In genomic region chr2:30428034-30428662, GRCh38 we compare ENCODE assay signal across 19 cellular contexts. TPM values are rescaled to one million over a fixed set of nuclear protein-coding genes. Genes with fewer than 3 reads are reported as not detected.
DNase-seq lines count a peak whose midpoint lies in the region; ATAC-seq and TF ChIP-seq lines count a peak whose summit lies in the region.
"Had no signal": no experiment of that assay in that cellular context is flagged by ENCODE, and none has a peak within 500 bp of the region (broad histone marks: within the 10 kb centered on the region; RNA-seq: fewer than 3 reads in every experiment).

No MANE protein-coding gene starts in this region.

- peak overlapping the region; percentile 30 to 38 for H3K4me3 Mint-ChIP-seq in activated T-cell treated with anti-CD3 and anti-CD28 coated beads, Interleukin-2, amount 50 U/mL, for 72 hours
- peak overlapping the region; percentile 48 for H3K4me3 Mint-ChIP-seq in activated naive CD8-positive, alpha-beta T cell treated with anti-CD3 and anti-CD28 coated beads, Interleukin-2, amount 50 U/mL, for 24 hours
- H3K4me3 Mint-ChIP-seq: CD14-positive monocyte; central memory CD8-positive, alpha-beta T cell had no signal

- H3K27me3 ChIP-seq in neutrophil, result no peaks in the 10 kb centered on the region
- H3K27me3 ChIP-seq in colonic mucosa, result no peaks in the 10 kb centered on the region
- H3K27me3 ChIP-seq: ascending aorta, gastroesophageal sphincter, pancreas, thyroid gland had no signal

- intact Hi-C loops in colonic mucosa (cut with DNase I), result no loop called here

- TF ChIP-seq CTCF in neutrophil (IDR thresholded peaks at IDR 0.05) (no peak), colonic mucosa (IDR thresholded peaks at IDR 0.05) (no peak)

- no peaks in the 10 kb centered on the region for H3K9me3 ChIP-seq in neutrophil
- no peaks in the 10 kb centered on the region for H3K9me3 ChIP-seq in colonic mucosa
- H3K9me3 ChIP-seq: ascending aorta, gastroesophageal sphincter, pancreas, thyroid gland had no signal

- H3K36me3 ChIP-seq in neutrophil, result no peaks in the 10 kb centered on the region
- H3K36me3 ChIP-seq in colonic mucosa, result no peaks in the 10 kb centered on the region
- H3K36me3 ChIP-seq: ascending aorta, gastroesophageal sphincter, pancreas, thyroid gland had no signal

- H3K4me3 ChIP-seq in neutrophil (ENCODE audit: low read depth in 1 of 2, low read length in 1 of 2), result no peak overlapping the region
- H3K4me3 ChIP-seq in colonic mucosa, result no peak overlapping the region
- H3K4me3 ChIP-seq: ascending aorta, gastroesophageal sphincter, pancreas, thyroid gland had no signal

- peak; percentile 36 to 54 for ATAC-seq in activated T-cell treated with anti-CD3 and anti-CD28 coated beads, Interleukin-2, amount 50 U/mL, for 72 hours (replicated peaks in 1 of 2)
- no peak for ATAC-seq in activated naive CD8-positive, alpha-beta T cell treated with anti-CD3 and anti-CD28 coated beads, Interleukin-2, amount 50 U/mL, for 24 hours
- no peak for ATAC-seq in GM21390 (IDR thresholded peaks at IDR 0.05; ENCODE audit: unreplicated experiment)
- ATAC-seq: esophagus mucosa, gastroesophageal sphincter, pancreas had no signal

- H3K27me3 Mint-ChIP-seq in activated T-cell treated with anti-CD3 and anti-CD28 coated beads, Interleukin-2, amount 50 U/mL, for 72 hours (ENCODE audit: low read depth), result no peaks in the 10 kb centered on the region
- no peaks in the 10 kb centered on the region for H3K27me3 Mint-ChIP-seq in activated naive CD8-positive, alpha-beta T cell treated with anti-CD3 and anti-CD28 coated beads, Interleukin-2, amount 50 U/mL, for 24 hours
- H3K27me3 Mint-ChIP-seq: central memory CD8-positive, alpha-beta T cell had no signal

- H3K9ac ChIP-seq in colonic mucosa (ENCODE audit: low read depth in 2 of 2, low read length in 2 of 2), result no peak overlapping the region

- peaks cover 0 to 2% of the 10 kb centered on the region in 2 donors for H3K9me3 Mint-ChIP-seq in activated T-cell treated with anti-CD3 and anti-CD28 coated beads, Interleukin-2, amount 50 U/mL, for 72 hours
- H3K9me3 Mint-ChIP-seq in activated naive CD8-positive, alpha-beta T cell treated with anti-CD3 and anti-CD28 coated beads, Interleukin-2, amount 50 U/mL, for 24 hours, result no peaks in the 10 kb centered on the region
- H3K9me3 Mint-ChIP-seq: central memory CD8-positive, alpha-beta T cell had no signal

- no peaks in the 10 kb centered on the region for H3K36me3 Mint-ChIP-seq in activated T-cell treated with anti-CD3 and anti-CD28 coated beads, Interleukin-2, amount 50 U/mL, for 72 hours (ENCODE audit: insufficient read depth in 2 of 2)
- no peaks in the 10 kb centered on the region for H3K36me3 Mint-ChIP-seq in activated naive CD8-positive, alpha-beta T cell treated with anti-CD3 and anti-CD28 coated beads, Interleukin-2, amount 50 U/mL, for 24 hours (ENCODE audit: low read depth)
- H3K36me3 Mint-ChIP-seq: CD14-positive monocyte had no signal

- peak overlapping the region; percentile 88 for H3K27ac Mint-ChIP-seq in activated T-cell treated with anti-CD3 and anti-CD28 coated beads, Interleukin-2, amount 50 U/mL, for 72 hours
- H3K27ac Mint-ChIP-seq in activated naive CD8-positive, alpha-beta T cell treated with anti-CD3 and anti-CD28 coated beads, Interleukin-2, amount 50 U/mL, for 24 hours, result peak overlapping the region; percentile 54
- H3K27ac Mint-ChIP-seq: CD14-positive monocyte had no signal

- peaks cover 17 to 22% of the 10 kb centered on the region in 2 experiments for H3K4me1 ChIP-seq in neutrophil (ENCODE audit: control insufficient read depth in 1 of 2, insufficient read depth in 1 of 2, low read depth in 1 of 2, low read length in 1 of 2)
- H3K4me1 ChIP-seq in colonic mucosa, result no peaks in the 10 kb centered on the region
- H3K4me1 ChIP-seq: pancreas, thyroid gland had no signal

- peaks cover 55% of the 10 kb centered on the region for H3K4me1 Mint-ChIP-seq in activated T-cell treated with anti-CD3 and anti-CD28 coated beads, Interleukin-2, amount 50 U/mL, for 72 hours (ENCODE audit: low read depth)
- peaks cover 41% of the 10 kb centered on the region for H3K4me1 Mint-ChIP-seq in activated naive CD8-positive, alpha-beta T cell treated with anti-CD3 and anti-CD28 coated beads, Interleukin-2, amount 50 U/mL, for 24 hours
- H3K4me1 Mint-ChIP-seq: central memory CD8-positive, alpha-beta T cell had no signal

- DNase-seq in activated T-cell treated with anti-CD3 and anti-CD28 coated beads, Interleukin-2, amount 50 U/mL, for 72 hours, result no peak
- DNase-seq in activated T-cell treated with anti-CD3 and anti-CD28 coated beads, Interleukin-2, amount 50 U/mL, for 48 hours, result no peak
- peak; percentile 27 for DNase-seq in OCI-M1 (lab: John Stamatoyannopoulos, UW)
- no peak for DNase-seq in activated naive CD8-positive, alpha-beta T cell treated with anti-CD3 and anti-CD28 coated beads, Interleukin-2, amount 50 U/mL, for 24 hours
- no peak for DNase-seq in MV-4-11 (lab: John Stamatoyannopoulos, UW)
- no peak for DNase-seq in colonic mucosa
- DNase-seq: DMS153, NCI-H1105 treated with DMSO at 0.1 percent for 48 hours, NCI-H524 treated with DMSO at 0.1 percent for 48 hours, pancreas, thyroid gland had no signal

- H3K27ac ChIP-seq in neutrophil, result peak overlapping the region; percentile 53
- H3K27ac ChIP-seq in colonic mucosa, result no peak overlapping the region
- H3K27ac ChIP-seq: ascending aorta, gastroesophageal sphincter, pancreas, RWPE1, thyroid gland had no signal

RNA-seq across cellular contexts. Expression of gene LCLAT1, which starts 18.9 kb away (rescaled TPM):
- total RNA-seq in activated T-cell treated with anti-CD3 and anti-CD28 coated beads, Interleukin-2, amount 50 U/mL, for 72 hours, result 10 to 100 TPM; 46.6 to 51.6 TPM
- total RNA-seq in colonic mucosa, result 10 to 100 TPM; 20.0 to 25.5 TPM

Comparison
In these comparisons a context has a peak if more than half of its experiments do, and no peak if none do; other contexts are left out.
1. ATAC-seq: peak in activated T-cell treated with anti-CD3 and anti-CD28 coated beads, Interleukin-2, amount 50 U/mL, for 72 hours (2 of 2); none in activated naive CD8-positive, alpha-beta T cell treated with anti-CD3 and anti-CD28 coated beads, Interleukin-2, amount 50 U/mL, for 24 hours (single experiment) and GM21390 (single experiment).